Comparison of ENCODE assay signal across 1 cellular context in the genomic region with DNA sequence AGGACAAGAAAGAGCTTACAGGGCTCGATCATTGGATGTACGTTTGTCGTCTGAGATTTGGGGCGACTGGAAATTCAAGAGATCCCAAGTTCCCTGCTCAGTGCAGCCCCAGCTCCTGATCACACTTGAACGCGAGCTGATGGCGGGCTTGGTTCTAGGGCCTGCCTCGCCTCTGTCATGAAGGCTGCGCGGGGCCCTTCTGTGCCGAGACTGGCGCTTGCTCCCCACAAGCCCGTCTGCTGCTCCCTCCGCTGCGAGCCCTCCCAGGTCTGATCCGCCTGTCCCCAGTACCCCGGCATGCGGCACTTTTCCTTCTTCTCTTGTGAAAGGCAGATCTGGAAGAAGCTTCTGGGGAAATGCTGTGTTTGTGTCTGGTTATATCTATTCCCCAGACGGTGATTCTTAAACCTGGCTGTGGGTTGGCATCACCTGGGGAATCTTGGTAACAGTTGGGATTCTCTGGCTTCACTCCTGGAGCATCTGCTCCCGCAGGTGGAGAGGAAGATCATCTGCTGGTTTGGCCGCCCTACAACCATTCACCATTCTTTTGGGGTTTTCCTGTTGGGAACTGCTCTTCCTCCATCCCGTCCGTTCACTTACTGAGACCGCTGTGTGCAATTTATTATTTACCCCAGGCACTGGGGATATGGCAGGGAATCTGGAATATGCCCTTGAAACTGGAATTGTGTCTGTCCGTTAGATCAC.
TF ChIP-seq lines count a peak whose summit lies in the region.

No MANE protein-coding gene starts in this region.

TF ChIP-seq in GM23338, 12 proteins besides CTCF, POLR2A, EP300 and RAD21 (continued from another document):
- TF ChIP-seq REST (IDR thresholded peaks at IDR 0.05; ENCODE audit: unreplicated experiment) (no peak), CREB1 (CRISPR knock-in tag; IDR thresholded peaks at IDR 0.05; ENCODE audit: low read depth) (no peak), STAT1 (IDR thresholded peaks at IDR 0.05; ENCODE audit: unreplicated experiment) (no peak), NANOG (IDR thresholded peaks at IDR 0.05; ENCODE audit: borderline replicate concordance) (no peak), POLR2AphosphoS5 (IDR thresholded peaks at IDR 0.05; ENCODE audit: low read depth) (no peak), ZNF114 (CRISPR knock-in tag; IDR thresholded peaks at IDR 0.05) (no peak), JUNB (IDR thresholded peaks at IDR 0.05; ENCODE audit: unreplicated experiment) (no peak), EZH2 (IDR thresholded peaks at IDR 0.05; ENCODE audit: low read depth, unreplicated experiment) (no peak), EZH2phosphoT487 (IDR thresholded peaks at IDR 0.05; ENCODE audit: unreplicated experiment) (no peak)
- TF ChIP-seq, protein P1, sequence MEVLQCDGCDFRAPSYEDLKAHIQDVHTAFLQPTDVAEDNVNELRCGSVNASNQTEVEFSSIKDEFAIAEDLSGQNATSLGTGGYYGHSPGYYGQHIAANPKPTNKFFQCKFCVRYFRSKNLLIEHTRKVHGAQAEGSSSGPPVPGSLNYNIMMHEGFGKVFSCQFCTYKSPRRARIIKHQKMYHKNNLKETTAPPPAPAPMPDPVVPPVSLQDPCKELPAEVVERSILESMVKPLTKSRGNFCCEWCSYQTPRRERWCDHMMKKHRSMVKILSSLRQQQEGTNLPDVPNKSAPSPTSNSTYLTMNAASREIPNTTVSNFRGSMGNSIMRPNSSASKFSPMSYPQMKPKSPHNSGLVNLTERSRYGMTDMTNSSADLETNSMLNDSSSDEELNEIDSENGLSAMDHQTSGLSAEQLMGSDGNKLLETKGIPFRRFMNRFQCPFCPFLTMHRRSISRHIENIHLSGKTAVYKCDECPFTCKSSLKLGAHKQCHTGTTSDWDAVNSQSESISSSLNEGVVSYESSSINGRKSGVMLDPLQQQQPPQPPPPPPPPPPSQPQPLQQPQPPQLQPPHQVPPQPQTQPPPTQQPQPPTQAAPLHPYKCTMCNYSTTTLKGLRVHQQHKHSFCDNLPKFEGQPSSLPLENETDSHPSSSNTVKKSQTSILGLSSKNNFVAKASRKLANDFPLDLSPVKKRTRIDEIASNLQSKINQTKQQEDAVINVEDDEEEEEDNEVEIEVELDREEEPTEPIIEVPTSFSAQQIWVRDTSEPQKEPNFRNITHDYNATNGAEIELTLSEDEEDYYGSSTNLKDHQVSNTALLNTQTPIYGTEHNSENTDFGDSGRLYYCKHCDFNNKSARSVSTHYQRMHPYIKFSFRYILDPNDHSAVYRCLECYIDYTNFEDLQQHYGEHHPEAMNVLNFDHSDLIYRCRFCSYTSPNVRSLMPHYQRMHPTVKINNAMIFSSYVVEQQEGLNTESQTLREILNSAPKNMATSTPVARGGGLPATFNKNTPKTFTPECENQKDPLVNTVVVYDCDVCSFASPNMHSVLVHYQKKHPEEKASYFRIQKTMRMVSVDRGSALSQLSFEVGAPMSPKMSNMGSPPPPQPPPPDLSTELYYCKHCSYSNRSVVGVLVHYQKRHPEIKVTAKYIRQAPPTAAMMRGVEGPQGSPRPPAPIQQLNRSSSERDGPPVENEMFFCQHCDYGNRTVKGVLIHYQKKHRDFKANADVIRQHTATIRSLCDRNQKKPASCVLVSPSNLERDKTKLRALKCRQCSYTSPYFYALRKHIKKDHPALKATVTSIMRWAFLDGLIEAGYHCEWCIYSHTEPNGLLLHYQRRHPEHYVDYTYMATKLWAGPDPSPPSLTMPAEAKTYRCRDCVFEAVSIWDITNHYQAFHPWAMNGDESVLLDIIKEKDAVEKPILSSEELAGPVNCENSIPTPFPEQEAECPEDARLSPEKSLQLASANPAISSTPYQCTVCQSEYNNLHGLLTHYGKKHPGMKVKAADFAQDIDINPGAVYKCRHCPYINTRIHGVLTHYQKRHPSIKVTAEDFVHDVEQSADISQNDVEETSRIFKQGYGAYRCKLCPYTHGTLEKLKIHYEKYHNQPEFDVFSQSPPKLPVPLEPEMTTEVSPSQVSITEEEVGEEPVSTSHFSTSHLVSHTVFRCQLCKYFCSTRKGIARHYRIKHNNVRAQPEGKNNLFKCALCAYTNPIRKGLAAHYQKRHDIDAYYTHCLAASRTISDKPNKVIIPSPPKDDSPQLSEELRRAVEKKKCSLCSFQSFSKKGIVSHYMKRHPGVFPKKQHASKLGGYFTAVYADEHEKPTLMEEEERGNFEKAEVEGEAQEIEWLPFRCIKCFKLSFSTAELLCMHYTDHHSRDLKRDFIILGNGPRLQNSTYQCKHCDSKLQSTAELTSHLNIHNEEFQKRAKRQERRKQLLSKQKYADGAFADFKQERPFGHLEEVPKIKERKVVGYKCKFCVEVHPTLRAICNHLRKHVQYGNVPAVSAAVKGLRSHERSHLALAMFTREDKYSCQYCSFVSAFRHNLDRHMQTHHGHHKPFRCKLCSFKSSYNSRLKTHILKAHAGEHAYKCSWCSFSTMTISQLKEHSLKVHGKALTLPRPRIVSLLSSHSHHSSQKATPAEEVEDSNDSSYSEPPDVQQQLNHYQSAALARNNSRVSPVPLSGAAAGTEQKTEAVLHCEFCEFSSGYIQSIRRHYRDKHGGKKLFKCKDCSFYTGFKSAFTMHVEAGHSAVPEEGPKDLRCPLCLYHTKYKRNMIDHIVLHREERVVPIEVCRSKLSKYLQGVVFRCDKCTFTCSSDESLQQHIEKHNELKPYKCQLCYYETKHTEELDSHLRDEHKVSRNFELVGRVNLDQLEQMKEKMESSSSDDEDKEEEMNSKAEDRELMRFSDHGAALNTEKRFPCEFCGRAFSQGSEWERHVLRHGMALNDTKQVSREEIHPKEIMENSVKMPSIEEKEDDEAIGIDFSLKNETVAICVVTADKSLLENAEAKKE (CRISPR knock-in tag; IDR thresholded peaks at IDR 0.05): no peak
- TF ChIP-seq, protein P2, sequence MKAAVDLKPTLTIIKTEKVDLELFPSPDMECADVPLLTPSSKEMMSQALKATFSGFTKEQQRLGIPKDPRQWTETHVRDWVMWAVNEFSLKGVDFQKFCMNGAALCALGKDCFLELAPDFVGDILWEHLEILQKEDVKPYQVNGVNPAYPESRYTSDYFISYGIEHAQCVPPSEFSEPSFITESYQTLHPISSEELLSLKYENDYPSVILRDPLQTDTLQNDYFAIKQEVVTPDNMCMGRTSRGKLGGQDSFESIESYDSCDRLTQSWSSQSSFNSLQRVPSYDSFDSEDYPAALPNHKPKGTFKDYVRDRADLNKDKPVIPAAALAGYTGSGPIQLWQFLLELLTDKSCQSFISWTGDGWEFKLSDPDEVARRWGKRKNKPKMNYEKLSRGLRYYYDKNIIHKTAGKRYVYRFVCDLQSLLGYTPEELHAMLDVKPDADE (IDR thresholded peaks at IDR 0.05): no peak
